ENCODE assay signal across 20 cellular contexts in genomic region chr20:45850926-45851325, GRCh38. TPM values are rescaled to one million over a fixed set of nuclear protein-coding genes. Genes with fewer than 3 reads are reported as not detected.
DNase-seq lines count a peak whose midpoint lies in the region; ATAC-seq, FAIRE-seq and TF ChIP-seq lines count a peak whose summit lies in the region.
"Had no signal": no experiment of that assay in that cellular context is flagged by ENCODE, and none has a peak within 500 bp of the region (broad histone marks: within the 10 kb centered on the region; RNA-seq: fewer than 3 reads in every experiment).

No MANE protein-coding gene starts in this region.

- FAIRE-seq in HepG2 (lab: Jason Lieb, UNC) = no peak
- FAIRE-seq: A204.1 had no signal

- H3K4me3 ChIP-seq in HepG2 (replicated peaks in 1 of 3; ENCODE audit: insufficient read depth in 1 of 3, low read depth in 2 of 3, low read length in 3 of 3) (no peak overlapping the region), right lobe of liver (no peak overlapping the region), MM.1S (ENCODE audit: low read length) (no peak overlapping the region)
- H3K4me3 ChIP-seq: BLaER1 had no signal

- intact Hi-C loops in HepG2 (cut with micrococcal nuclease; ENCODE audit: unreplicated experiment) = no loop called here
- intact Hi-C loops in right lobe of liver (cut with DNase I) = no loop called here
- intact Hi-C loops in left ventricle myocardium superior (cut with micrococcal nuclease) = no loop called here

- no peak for DNase-seq in HepG2 (ENCODE audit: low spot score)
- no peak for DNase-seq in right lobe of liver
- no peak for DNase-seq in WTC11 (ENCODE audit: low spot score)
- no peak for DNase-seq in left ventricle myocardium superior
- DNase-seq in NAMALWA (ENCODE audit: low spot score) = no peak
- DNase-seq in epidermal melanocyte (ENCODE audit: insufficient read length, low spot score) = no peak
- DNase-seq in AG08395 (ENCODE audit: low spot score) = no peak
- DNase-seq in MM.1S = no peak
- DNase-seq: Calu3; CD8-positive, alpha-beta T cell; GF-D8; H7; NCI-H1105; NCI-H1694; NCI-H510A; NCI-H748 treated with DMSO at 0.1 percent for 48 hours; NK-92 treated with Interleukin-12 subunit alpha and Interleukin-12 subunit beta, amount 100 ng/mL, for 24 hours; SIG-M5 had no signal

- H3K4me3 Mint-ChIP-seq in WTC11 = no peak overlapping the region
- H3K4me3 Mint-ChIP-seq: CD8-positive, alpha-beta T cell had no signal

- H3K27me3 Mint-ChIP-seq in WTC11 (ENCODE audit: low read depth) = no peaks in the 10 kb centered on the region

- peaks cover 28% of the 10 kb centered on the region; the same call in 1 of the 2 replicates for H3K36me3 Mint-ChIP-seq in WTC11

- H3K9ac ChIP-seq in HepG2 (ENCODE audit: insufficient read depth, low read depth, low read length) (no peak overlapping the region), MM.1S (ENCODE audit: low read length) (no peak overlapping the region)
- H3K9ac ChIP-seq: BLaER1 had no signal

- H3K9me3 ChIP-seq in HepG2 (ENCODE audit: low read length) = no peaks in the 10 kb centered on the region
- H3K9me3 ChIP-seq in right lobe of liver = no peaks in the 10 kb centered on the region
- no peaks in the 10 kb centered on the region for H3K9me3 ChIP-seq in MM.1S (replicated peaks; ENCODE audit: insufficient read depth, low read length)
- H3K9me3 ChIP-seq: BLaER1 had no signal

- TF ChIP-seq EP300 in HepG2 (IDR thresholded peaks at IDR 0.05; ENCODE audit: low read depth in 2 of 2, low read length in 2 of 2) (no peak), HepG2 (CRISPR knock-in tag; IDR thresholded peaks at IDR 0.05; ENCODE audit: borderline replicate concordance) (no peak)

- H3K36me3 ChIP-seq in HepG2 (replicated peaks in 1 of 2; ENCODE audit: control insufficient read depth in 1 of 2, insufficient read depth in 2 of 2, low read length in 2 of 2) (peaks cover 5 to 7% of the 10 kb centered on the region in 2 experiments; a peak in 2 of 5 replicates), right lobe of liver (peaks cover 0 to 23% (median 3%) of the 10 kb centered on the region in 4 donors), MM.1S (replicated peaks; ENCODE audit: insufficient read depth, low read length) (no peaks in the 10 kb centered on the region)

- no peaks in the 10 kb centered on the region for H3K9me2 ChIP-seq in MM.1S (replicated peaks; ENCODE audit: insufficient read depth, low read length)

- ATAC-seq in HepG2 = no peak
- ATAC-seq in right lobe of liver = no peak
- ATAC-seq in WTC11 = no peak
- ATAC-seq in left ventricle myocardium superior = peak; percentile 61
- ATAC-seq: CD8-positive, alpha-beta T cell had no signal

- H3K27me3 ChIP-seq in HepG2 (ENCODE audit: control insufficient read depth in 1 of 2, insufficient read depth in 2 of 2, low read length in 2 of 2) = no peaks in the 10 kb centered on the region
- no peaks in the 10 kb centered on the region for H3K27me3 ChIP-seq in right lobe of liver
- no peaks in the 10 kb centered on the region for H3K27me3 ChIP-seq in MM.1S (replicated peaks; ENCODE audit: insufficient read depth, low read length)
- H3K27me3 ChIP-seq: BLaER1 had no signal

- H3K4me2 ChIP-seq in HepG2 (ENCODE audit: low read depth, low read length) = no peak overlapping the region
- no peak overlapping the region for H3K4me2 ChIP-seq in MM.1S (ENCODE audit: low read depth, low read length)
- H3K4me2 ChIP-seq: BLaER1 had no signal

- H3K4me1 ChIP-seq in HepG2 (ENCODE audit: insufficient read depth, low read length) (peaks cover 7% of the 10 kb centered on the region), right lobe of liver (peaks cover 0 to 9% (median 3%) of the 10 kb centered on the region in 4 donors), MM.1S (ENCODE audit: low read length) (no peaks in the 10 kb centered on the region; the same call in 1 of the 2 replicates)

- WGBS in HepG2 (ENCODE audit: low lambda C conversion rate) = 100% methylated on average over 1 of the region's 1 CpG
- WGBS in right lobe of liver (ENCODE audit: insufficient coverage, low coverage, low lambda C conversion rate, missing lambda C conversion rate) = no CpG with 5 or more reads among the region's 1 CpG

- no peak for TF ChIP-seq POLR2A in HepG2 (IDR thresholded peaks at IDR 0.05; ENCODE audit: insufficient read depth in 1 of 2, low read depth in 2 of 2, low read length in 2 of 2)
- TF ChIP-seq POLR2A in right lobe of liver (IDR thresholded peaks at IDR 0.05) = no peak

- peak overlapping the region; percentile 84 for H3K27ac Mint-ChIP-seq in WTC11
- H3K27ac Mint-ChIP-seq: CD8-positive, alpha-beta T cell had no signal

- TF ChIP-seq RAD21 in HepG2 (CRISPR knock-in tag; IDR thresholded peaks at IDR 0.05) = no peak

- POLR2A ChIA-PET in HepG2 (lab: Yijun Ruan, JAX) (interaction anchor here (2.7 kb wide), 1 partner anchor 17 kb away, joined by 17 read pairs; the partner anchor contains the start of gene SNX21), WTC11 (lab: Charles Lee) (interaction anchor here (0.9 kb wide), 1 partner anchor 32 kb away, joined by 3 read pairs; no protein-coding TSS in a partner anchor)

- TF ChIP-seq CTCF in HepG2 (CRISPR knock-in tag; IDR thresholded peaks at IDR 0.05) = no peak
- no peak for TF ChIP-seq CTCF in right lobe of liver (IDR thresholded peaks at IDR 0.05)
- no peak for TF ChIP-seq CTCF in WTC11 (IDR thresholded peaks at IDR 0.05)
- no peak for TF ChIP-seq CTCF in MM.1S (IDR thresholded peaks at IDR 0.05; ENCODE audit: low read length)

- no peak overlapping the region for H3K27ac ChIP-seq in HepG2 (ENCODE audit: extremely low read length, insufficient read depth, low read length)
- H3K27ac ChIP-seq in right lobe of liver = no peak overlapping the region
- H3K27ac ChIP-seq in MM.1S (ENCODE audit: low read length) = no peak overlapping the region
- H3K27ac ChIP-seq: BLaER1 had no signal

- CTCF ChIA-PET in HepG2 (lab: Yijun Ruan, JAX; ENCODE audit: low intra/inter-chr PET ratio, low total read pairs) (no interaction called here), WTC11 (lab: Charles Lee) (interaction anchor here (2.2 kb wide), 1 partner anchor 27 kb away, joined by 11 read pairs; no protein-coding TSS in a partner anchor)

- no peaks in the 10 kb centered on the region for H3K9me3 Mint-ChIP-seq in WTC11
- H3K9me3 Mint-ChIP-seq: CD8-positive, alpha-beta T cell had no signal

- H3F3A ChIP-seq in MM.1S (ENCODE audit: insufficient read depth, low read length) = no peaks in the 10 kb centered on the region

- H4K20me1 ChIP-seq in HepG2 (ENCODE audit: insufficient read depth, low read length) (no peaks in the 10 kb centered on the region), MM.1S (ENCODE audit: insufficient read depth, low read length) (no peaks in the 10 kb centered on the region)
- H4K20me1 ChIP-seq: BLaER1 had no signal

- BruUV-seq in HepG2 (replicated peaks; lab: Mats Ljungman, UMichigan) = no TSS peak

- no peak overlapping the region for H2AFZ ChIP-seq in HepG2 (ENCODE audit: low read length)
- no peak overlapping the region for H2AFZ ChIP-seq in MM.1S (ENCODE audit: low read length)

- in situ Hi-C loops in HepG2 (cut with HindIII; ENCODE audit: extremely low pct_ligation_motif_present, low pct_unique_long_range_greater_than_20kb) = no loop called here

- no peaks in the 10 kb centered on the region for H3K79me2 ChIP-seq in HepG2 (ENCODE audit: insufficient read depth, low read length)
- peaks cover 12% of the 10 kb centered on the region for H3K79me2 ChIP-seq in MM.1S (ENCODE audit: low read length)

- peaks cover 44% of the 10 kb centered on the region for H3K4me1 Mint-ChIP-seq in WTC11

RNA-seq across cellular contexts. Expression of gene ACOT8, which starts 6.3 kb away (rescaled TPM):
- 31.4 and 39.1 TPM in 2 replicates for total RNA-seq in HepG2 (2016; rRNA removed; fragmentation: Illumina TruSeq; extraction: Trizol)
- total RNA-seq in HepG2 (2016; cell fraction: cytosol; rRNA removed; fragmentation: Illumina TruSeq; extraction: Trizol; ENCODE audit: low read depth) = 13.6 and 16.0 TPM in 2 replicates
- total RNA-seq in HepG2 (2016; cell fraction: insoluble cytoplasmic fraction; rRNA removed; fragmentation: Illumina TruSeq; extraction: Trizol) = 30.3 and 38.0 TPM in 2 replicates
- 19.0 and 20.4 TPM in 2 replicates for total RNA-seq in HepG2 (2016; cell fraction: membrane; rRNA removed; fragmentation: Illumina TruSeq; extraction: Trizol)
- total RNA-seq in HepG2 (2016; cell fraction: nucleus; rRNA removed; fragmentation: Illumina TruSeq; extraction: Trizol) = 17.7 and 20.1 TPM in 2 replicates
- polyA plus RNA-seq in HepG2 (2011; rRNA removed) = 45.5 and 54.4 TPM in 2 replicates
- 50.4 and 73.4 TPM in 2 replicates for polyA plus RNA-seq in HepG2 (2011; cell fraction: cytosol; rRNA removed)
- 70.1 and 71.8 TPM in 2 replicates for polyA plus RNA-seq in HepG2 (2011; cell fraction: nucleus; rRNA removed)
- 16.3 and 20.3 TPM in 2 replicates for polyA plus RNA-seq in HepG2 (2012)
- polyA plus RNA-seq in HepG2 (2016; cell fraction: cytosol; fragmentation: Illumina TruSeq; extraction: Trizol; ENCODE audit: low read depth) = 11.4 and 13.6 TPM in 2 replicates
- polyA plus RNA-seq in HepG2 (2016; cell fraction: insoluble cytoplasmic fraction; fragmentation: Illumina TruSeq; extraction: Trizol; ENCODE audit: low read depth) = 33.1 and 35.2 TPM in 2 replicates
- polyA plus RNA-seq in HepG2 (2016; cell fraction: membrane; fragmentation: Illumina TruSeq; extraction: Trizol; ENCODE audit: low read depth) = 13.3 and 16.5 TPM in 2 replicates
- polyA plus RNA-seq in HepG2 (2016; cell fraction: nucleus; fragmentation: Illumina TruSeq; extraction: Trizol; ENCODE audit: insufficient read depth, low read depth) = 27.1 and 29.1 TPM in 2 replicates
- 60.4 and 71.0 TPM in 2 replicates for polyA minus RNA-seq in HepG2 (2011; rRNA and poly(A)+ RNA removed; ENCODE audit: low replicate concordance)
- 13.3 and 13.7 TPM in 2 replicates for polyA minus RNA-seq in HepG2 (2011; cell fraction: cytosol; rRNA and poly(A)+ RNA removed)
- 30.1 and 36.4 TPM in 2 replicates for polyA minus RNA-seq in HepG2 (2011; cell fraction: nucleus; rRNA and poly(A)+ RNA removed)
- total RNA-seq in right lobe of liver = 10 to 100 TPM; 13.9 to 32.1 (median 19.4) TPM
- total RNA-seq in WTC11 (2021) = 38.1 to 41.1 TPM (median 39.4 TPM) in 3 replicates
- total RNA-seq in left ventricle myocardium superior = 31.9 TPM

RNA-seq across cellular contexts. Expression of gene ZSWIM3, which starts 6.5 kb away (rescaled TPM):
- 5.8 and 7.3 TPM in 2 replicates for total RNA-seq in HepG2 (2016; rRNA removed; fragmentation: Illumina TruSeq; extraction: Trizol)
- total RNA-seq in HepG2 (2016; cell fraction: cytosol; rRNA removed; fragmentation: Illumina TruSeq; extraction: Trizol; ENCODE audit: low read depth) = 0.81 and 1.2 TPM in 2 replicates
- total RNA-seq in HepG2 (2016; cell fraction: insoluble cytoplasmic fraction; rRNA removed; fragmentation: Illumina TruSeq; extraction: Trizol) = 5.4 and 6.5 TPM in 2 replicates
- total RNA-seq in HepG2 (2016; cell fraction: membrane; rRNA removed; fragmentation: Illumina TruSeq; extraction: Trizol) = 2.4 and 2.6 TPM in 2 replicates
- 3.2 and 3.8 TPM in 2 replicates for total RNA-seq in HepG2 (2016; cell fraction: nucleus; rRNA removed; fragmentation: Illumina TruSeq; extraction: Trizol)
- 5.2 and 7.1 TPM in 2 replicates for polyA plus RNA-seq in HepG2 (2011; rRNA removed)
- polyA plus RNA-seq in HepG2 (2011; cell fraction: cytosol; rRNA removed) = 5.2 and 6.1 TPM in 2 replicates
- polyA plus RNA-seq in HepG2 (2011; cell fraction: nucleus; rRNA removed) = 3.7 and 5.1 TPM in 2 replicates
- 3.8 and 4.3 TPM in 2 replicates for polyA plus RNA-seq in HepG2 (2012)
- 0.27 and 0.34 TPM in 2 replicates for polyA plus RNA-seq in HepG2 (2016; cell fraction: cytosol; fragmentation: Illumina TruSeq; extraction: Trizol; ENCODE audit: low read depth)
- polyA plus RNA-seq in HepG2 (2016; cell fraction: insoluble cytoplasmic fraction; fragmentation: Illumina TruSeq; extraction: Trizol; ENCODE audit: low read depth) = 3.5 and 4.2 TPM in 2 replicates
- polyA plus RNA-seq in HepG2 (2016; cell fraction: membrane; fragmentation: Illumina TruSeq; extraction: Trizol; ENCODE audit: low read depth) = 0.60 and 1.0 TPM in 2 replicates
- polyA plus RNA-seq in HepG2 (2016; cell fraction: nucleus; fragmentation: Illumina TruSeq; extraction: Trizol; ENCODE audit: insufficient read depth, low read depth) = 4.9 and 5.3 TPM in 2 replicates
- polyA minus RNA-seq in HepG2 (2011; rRNA and poly(A)+ RNA removed; ENCODE audit: low replicate concordance) = 18.3 and 18.9 TPM in 2 replicates
- polyA minus RNA-seq in HepG2 (2011; cell fraction: cytosol; rRNA and poly(A)+ RNA removed) = 6.0 and 8.8 TPM in 2 replicates
- 3.6 and 5.2 TPM in 2 replicates for polyA minus RNA-seq in HepG2 (2011; cell fraction: nucleus; rRNA and poly(A)+ RNA removed)
- 1 to 10 TPM; 1.7 to 2.7 (median 1.9) TPM for total RNA-seq in right lobe of liver
- 3.4 to 5.4 TPM (median 4.7 TPM) in 3 replicates for total RNA-seq in WTC11 (2021)
- total RNA-seq in left ventricle myocardium superior = 1.9 TPM

RNA-seq across cellular contexts. Expression of gene SNX21, which starts 17.3 kb away (rescaled TPM):
- total RNA-seq in HepG2 (2016; rRNA removed; fragmentation: Illumina TruSeq; extraction: Trizol) = 9.3 and 12.8 TPM in 2 replicates
- 3.2 and 4.1 TPM in 2 replicates for total RNA-seq in HepG2 (2016; cell fraction: cytosol; rRNA removed; fragmentation: Illumina TruSeq; extraction: Trizol; ENCODE audit: low read depth)
- 8.3 and 13.1 TPM in 2 replicates for total RNA-seq in HepG2 (2016; cell fraction: insoluble cytoplasmic fraction; rRNA removed; fragmentation: Illumina TruSeq; extraction: Trizol)
- total RNA-seq in HepG2 (2016; cell fraction: membrane; rRNA removed; fragmentation: Illumina TruSeq; extraction: Trizol) = 8.2 and 11.5 TPM in 2 replicates
- 8.8 and 9.6 TPM in 2 replicates for total RNA-seq in HepG2 (2016; cell fraction: nucleus; rRNA removed; fragmentation: Illumina TruSeq; extraction: Trizol)
- polyA plus RNA-seq in HepG2 (2011; rRNA removed) = 7.7 and 9.3 TPM in 2 replicates
- 5.3 and 8.0 TPM in 2 replicates for polyA plus RNA-seq in HepG2 (2011; cell fraction: cytosol; rRNA removed)
- polyA plus RNA-seq in HepG2 (2011; cell fraction: nucleus; rRNA removed) = 19.8 and 23.5 TPM in 2 replicates
- 2.8 and 3.5 TPM in 2 replicates for polyA plus RNA-seq in HepG2 (2012)
- polyA plus RNA-seq in HepG2 (2016; cell fraction: cytosol; fragmentation: Illumina TruSeq; extraction: Trizol; ENCODE audit: low read depth) = 3.6 and 3.9 TPM in 2 replicates
- polyA plus RNA-seq in HepG2 (2016; cell fraction: insoluble cytoplasmic fraction; fragmentation: Illumina TruSeq; extraction: Trizol; ENCODE audit: low read depth) = 9.9 and 11.5 TPM in 2 replicates
- 7.4 and 8.6 TPM in 2 replicates for polyA plus RNA-seq in HepG2 (2016; cell fraction: membrane; fragmentation: Illumina TruSeq; extraction: Trizol; ENCODE audit: low read depth)
- 12.4 and 16.9 TPM in 2 replicates for polyA plus RNA-seq in HepG2 (2016; cell fraction: nucleus; fragmentation: Illumina TruSeq; extraction: Trizol; ENCODE audit: insufficient read depth, low read depth)
- polyA minus RNA-seq in HepG2 (2011; rRNA and poly(A)+ RNA removed; ENCODE audit: low replicate concordance) = 4.7 and 14.9 TPM in 2 replicates
- 5.2 and 5.3 TPM in 2 replicates for polyA minus RNA-seq in HepG2 (2011; cell fraction: cytosol; rRNA and poly(A)+ RNA removed)
- 13.4 and 17.7 TPM in 2 replicates for polyA minus RNA-seq in HepG2 (2011; cell fraction: nucleus; rRNA and poly(A)+ RNA removed)
- total RNA-seq in right lobe of liver = 10 to 100 TPM in 2 of 6 experiments, 1 to 10 TPM in 4; 3.4 to 21.8 (median 6.8) TPM
- 17.9 to 23.1 TPM (median 21.7 TPM) in 3 replicates for total RNA-seq in WTC11 (2021)
- total RNA-seq in left ventricle myocardium superior = 21.3 TPM

RNA-seq across cellular contexts. Expression of gene TNNC2, which starts 23.8 kb away (rescaled TPM):
- total RNA-seq in HepG2 (2016; rRNA removed; fragmentation: Illumina TruSeq; extraction: Trizol) (4.7 and 7.1 TPM in 2 replicates), right lobe of liver (1 to 10 TPM in 1 of 6 experiments, under 1 TPM in 2, not detected in 3; 0.37 to 3.5 (median 0.86) TPM), WTC11 (2021) (2.7 to 3.6 TPM (median 3.0 TPM) in 3 replicates), left ventricle myocardium superior (not detected)
- total RNA-seq in HepG2 (2016; cell fraction: cytosol; rRNA removed; fragmentation: Illumina TruSeq; extraction: Trizol; ENCODE audit: low read depth) = 1.9 TPM in 2 replicates
- total RNA-seq in HepG2 (2016; cell fraction: insoluble cytoplasmic fraction; rRNA removed; fragmentation: Illumina TruSeq; extraction: Trizol) = 3.9 and 7.3 TPM in 2 replicates
- 1.4 and 2.9 TPM in 2 replicates for total RNA-seq in HepG2 (2016; cell fraction: membrane; rRNA removed; fragmentation: Illumina TruSeq; extraction: Trizol)
- total RNA-seq in HepG2 (2016; cell fraction: nucleus; rRNA removed; fragmentation: Illumina TruSeq; extraction: Trizol) = 0.78 and 1.0 TPM in 2 replicates
- polyA plus RNA-seq in HepG2 (2011; rRNA removed) = 1.8 and 2.5 TPM in 2 replicates
- polyA plus RNA-seq in HepG2 (2011; cell fraction: cytosol; rRNA removed) = 4.6 and 5.7 TPM in 2 replicates
- 1.7 and 1.9 TPM in 2 replicates for polyA plus RNA-seq in HepG2 (2011; cell fraction: nucleus; rRNA removed)
- polyA plus RNA-seq in HepG2 (2012) = 2.2 and 3.6 TPM in 2 replicates
- 1.7 and 2.4 TPM in 2 replicates for polyA plus RNA-seq in HepG2 (2016; cell fraction: cytosol; fragmentation: Illumina TruSeq; extraction: Trizol; ENCODE audit: low read depth)
- 8.8 and 10.1 TPM in 2 replicates for polyA plus RNA-seq in HepG2 (2016; cell fraction: insoluble cytoplasmic fraction; fragmentation: Illumina TruSeq; extraction: Trizol; ENCODE audit: low read depth)
- 1.5 and 1.8 TPM in 2 replicates for polyA plus RNA-seq in HepG2 (2016; cell fraction: membrane; fragmentation: Illumina TruSeq; extraction: Trizol; ENCODE audit: low read depth)
- 3.3 and 3.6 TPM in 2 replicates for polyA plus RNA-seq in HepG2 (2016; cell fraction: nucleus; fragmentation: Illumina TruSeq; extraction: Trizol; ENCODE audit: insufficient read depth, low read depth)
- 1.7 and 2.9 TPM in 2 replicates for polyA minus RNA-seq in HepG2 (2011; rRNA and poly(A)+ RNA removed; ENCODE audit: low replicate concordance)
- polyA minus RNA-seq in HepG2 (2011; cell fraction: cytosol; rRNA and poly(A)+ RNA removed) = 1.3 TPM in 1 of 2 replicates, not detected in the other
- polyA minus RNA-seq in HepG2 (2011; cell fraction: nucleus; rRNA and poly(A)+ RNA removed) = 1.3 and 1.7 TPM in 2 replicates
- total RNA-seq: Calu3 had no signal

RNA-seq across cellular contexts. Expression of gene ZSWIM1, which starts 30.1 kb away (rescaled TPM):
- total RNA-seq in HepG2 (2016; rRNA removed; fragmentation: Illumina TruSeq; extraction: Trizol) = 11.7 and 16.5 TPM in 2 replicates
- 3.2 and 3.6 TPM in 2 replicates for total RNA-seq in HepG2 (2016; cell fraction: cytosol; rRNA removed; fragmentation: Illumina TruSeq; extraction: Trizol; ENCODE audit: low read depth)
- total RNA-seq in HepG2 (2016; cell fraction: insoluble cytoplasmic fraction; rRNA removed; fragmentation: Illumina TruSeq; extraction: Trizol) = 12.7 and 15.4 TPM in 2 replicates
- total RNA-seq in HepG2 (2016; cell fraction: membrane; rRNA removed; fragmentation: Illumina TruSeq; extraction: Trizol) = 11.0 and 11.3 TPM in 2 replicates
- total RNA-seq in HepG2 (2016; cell fraction: nucleus; rRNA removed; fragmentation: Illumina TruSeq; extraction: Trizol) = 5.7 and 7.6 TPM in 2 replicates
- polyA plus RNA-seq in HepG2 (2011; rRNA removed) = 9.0 and 9.5 TPM in 2 replicates
- polyA plus RNA-seq in HepG2 (2011; cell fraction: cytosol; rRNA removed) = 7.0 and 7.5 TPM in 2 replicates
- polyA plus RNA-seq in HepG2 (2011; cell fraction: nucleus; rRNA removed) = 12.5 and 14.3 TPM in 2 replicates
- polyA plus RNA-seq in HepG2 (2012) = 10.5 and 11.2 TPM in 2 replicates
- 2.1 TPM in 2 replicates for polyA plus RNA-seq in HepG2 (2016; cell fraction: cytosol; fragmentation: Illumina TruSeq; extraction: Trizol; ENCODE audit: low read depth)
- polyA plus RNA-seq in HepG2 (2016; cell fraction: insoluble cytoplasmic fraction; fragmentation: Illumina TruSeq; extraction: Trizol; ENCODE audit: low read depth) = 13.3 and 15.8 TPM in 2 replicates
- 5.7 and 6.2 TPM in 2 replicates for polyA plus RNA-seq in HepG2 (2016; cell fraction: membrane; fragmentation: Illumina TruSeq; extraction: Trizol; ENCODE audit: low read depth)
- polyA plus RNA-seq in HepG2 (2016; cell fraction: nucleus; fragmentation: Illumina TruSeq; extraction: Trizol; ENCODE audit: insufficient read depth, low read depth) = 12.4 and 13.9 TPM in 2 replicates
- 41.6 and 51.8 TPM in 2 replicates for polyA minus RNA-seq in HepG2 (2011; rRNA and poly(A)+ RNA removed; ENCODE audit: low replicate concordance)
- polyA minus RNA-seq in HepG2 (2011; cell fraction: cytosol; rRNA and poly(A)+ RNA removed) = 12.9 and 15.0 TPM in 2 replicates
- 10.4 and 12.7 TPM in 2 replicates for polyA minus RNA-seq in HepG2 (2011; cell fraction: nucleus; rRNA and poly(A)+ RNA removed)
- total RNA-seq in right lobe of liver = 1 to 10 TPM; 2.4 to 3.3 (median 3.1) TPM
- total RNA-seq in WTC11 (2021) = 15.2 to 17.4 TPM (median 17.0 TPM) in 3 replicates
- 11.9 TPM for total RNA-seq in left ventricle myocardium superior
